7 cellular contexts compared by ENCODE assay signal in genomic region chr7:1029637-1030443, GRCh38. TPM values are rescaled to one million over a fixed set of nuclear protein-coding genes. Genes with fewer than 3 reads are reported as not detected.
DNase-seq lines count a peak whose midpoint lies in the region; ATAC-seq, FAIRE-seq and TF ChIP-seq lines count a peak whose summit lies in the region.

No MANE protein-coding gene starts in this region.

- DNase-seq in H1 (ENCODE audit: low read depth in 1 of 2, low spot score in 2 of 2) (no peak), gastrocnemius medialis (no peak), HK-2 (ENCODE audit: unreplicated experiment) (no peak), NCI-H82 treated with DMSO at 0.1 percent for 48 hours (lab: John Stamatoyannopoulos, UW; ENCODE audit: unreplicated experiment) (no peak), GM13976 (ENCODE audit: low spot score) (no peak)

- H2BK20ac ChIP-seq in H1 (ENCODE audit: low read length): no peak overlapping the region

- H3K9me3 ChIP-seq in DOHH2 (ENCODE audit: control insufficient read depth, insufficient read depth, low read length) (no peaks in the 10 kb centered on the region), OCI-LY1 (ENCODE audit: low read length) (no peaks in the 10 kb centered on the region), H1 (ENCODE audit: insufficient read depth in 2 of 2, low read depth in 1 of 2, low read length in 1 of 2) (0 out of 4 replicates have a peak, but pooled peaks cover 0 to under 1% of the 10 kb centered on the region in 2 experiments), gastrocnemius medialis (no peaks in the 10 kb centered on the region)

- H3K79me2 ChIP-seq in DOHH2 (ENCODE audit: control insufficient read depth, low read length): peaks cover 54% of the 10 kb centered on the region
- H3K79me2 ChIP-seq in OCI-LY1 (ENCODE audit: insufficient read depth, low read length): no peaks in the 10 kb centered on the region
- H3K79me2 ChIP-seq in H1 (ENCODE audit: control insufficient read depth in 1 of 2, insufficient read depth in 2 of 2, low read length in 2 of 2): no peaks in the 10 kb centered on the region; a peak in 2 of 4 replicates

- no peak overlapping the region for H3K14ac ChIP-seq in H1 (ENCODE audit: insufficient read length)

- WGBS in H1 (ENCODE audit: extremely low coverage in 1 of 2, insufficient coverage in 1 of 2, insufficient read length in 1 of 2, insufficient replicate concordance in 2 of 2, low coverage in 1 of 2, low lambda C conversion rate in 2 of 2, missing lambda C conversion rate in 1 of 2), 2 experiments: 95% methylated on average over 33 of the region's 33 CpGs; no CpG with 5 or more reads in 1 of the 2 experiments

- H3K4me2 ChIP-seq in DOHH2 (ENCODE audit: low read length) (peak overlapping the region; percentile 89), OCI-LY1 (ENCODE audit: low read length) (no peak overlapping the region; the same call in 1 of the 2 replicates), H1 (ENCODE audit: insufficient read depth in 1 of 2, low read depth in 2 of 2, low read length in 2 of 2) (no peak overlapping the region)

- H3K9ac ChIP-seq in OCI-LY1 (ENCODE audit: low read length) (no peak overlapping the region; the same call in 1 of the 2 replicates), H1 (replicated peaks in 1 of 4; ENCODE audit: extremely low read depth in 1 of 4, low read depth in 3 of 4, low read length in 3 of 4) (no peak overlapping the region)

- H4K20me1 ChIP-seq in DOHH2 (ENCODE audit: control insufficient read depth, insufficient read depth, low read depth, low read length) (no peaks in the 10 kb centered on the region), OCI-LY1 (ENCODE audit: insufficient read depth, low read length) (no peaks in the 10 kb centered on the region), H1 (replicated peaks in 1 of 2; ENCODE audit: control insufficient read depth in 1 of 2, insufficient read depth in 2 of 2, low read length in 2 of 2) (peaks cover 6 to 16% of the 10 kb centered on the region in 2 experiments)

- H2BK12ac ChIP-seq in H1 (ENCODE audit: low read depth, low read length): 0 out of 2 replicates have a peak overlapping the region, but pooled peaks have one; percentile 50

- H3K27ac ChIP-seq in DOHH2 (ENCODE audit: low read depth, low read length): peak overlapping the region; percentile 98
- no peak overlapping the region for H3K27ac ChIP-seq in OCI-LY1 (ENCODE audit: low read depth, low read length, poor library complexity, severe bottlenecking)
- H3K27ac ChIP-seq in H1 (ENCODE audit: low read depth, low read length): no peak overlapping the region
- peak overlapping the region; percentile 93 to 98 (median 97) for H3K27ac ChIP-seq in gastrocnemius medialis

- no peak overlapping the region for H4K91ac ChIP-seq in H1 (replicated peaks; ENCODE audit: insufficient read length, low read length)

- peaks cover 5% of the 10 kb centered on the region for H3K79me1 ChIP-seq in H1 (ENCODE audit: low read depth, low read length)

- H3F3A ChIP-seq in DOHH2 (ENCODE audit: control insufficient read depth, insufficient read depth): peaks cover 34% of the 10 kb centered on the region
- H3F3A ChIP-seq in OCI-LY1 (ENCODE audit: insufficient read depth, low read length): no peaks in the 10 kb centered on the region

- H2BK5ac ChIP-seq in H1 (ENCODE audit: low read depth, low read length): peak overlapping the region; percentile 60

- TF ChIP-seq EP300 in H1 (IDR thresholded peaks at IDR 0.05; ENCODE audit: borderline replicate concordance in 1 of 2, low read depth in 2 of 2, low read length in 2 of 2): no peak

- no peak for ATAC-seq in gastrocnemius medialis

- in situ Hi-C loops in gastrocnemius medialis (cut with MboI; ENCODE audit: low sequenced_read_pairs in 4 of 4): no loop called here
- in situ Hi-C loops in GM13976 (cut with MboI; ENCODE audit: low sequenced_read_pairs, unreplicated experiment): no loop called here

- no peaks in the 10 kb centered on the region for H3K9me2 ChIP-seq in DOHH2 (replicated peaks; ENCODE audit: control insufficient read depth, low read length)
- no peaks in the 10 kb centered on the region for H3K9me2 ChIP-seq in OCI-LY1 (ENCODE audit: low read depth, low read length)

- peaks cover 12% of the 10 kb centered on the region; the same call in 1 of the 2 replicates for H3K23me2 ChIP-seq in H1 (ENCODE audit: low read depth, low read length)

- no peak overlapping the region for H4K5ac ChIP-seq in H1 (ENCODE audit: insufficient read length, low read depth, low read length)

- no peak overlapping the region for H2BK15ac ChIP-seq in H1 (ENCODE audit: low read length)

- H3K27me3 ChIP-seq in DOHH2 (ENCODE audit: control insufficient read depth, low read length) (no peaks in the 10 kb centered on the region), OCI-LY1 (ENCODE audit: insufficient read depth, low read length) (peaks cover 4% of the 10 kb centered on the region; the same call in 1 of the 2 replicates), H1 (replicated peaks in 1 of 4; ENCODE audit: control insufficient read depth in 3 of 4, extremely low read depth in 1 of 4, insufficient read depth in 3 of 4, low read length in 3 of 4) (no peaks in the 10 kb centered on the region; a peak in 1 of 7 replicates), gastrocnemius medialis (no peaks in the 10 kb centered on the region)

- H3K4ac ChIP-seq in H1 (replicated peaks; ENCODE audit: insufficient read length, low read depth, low read length): no peak overlapping the region

- peaks cover 33% of the 10 kb centered on the region for H3K36me3 ChIP-seq in DOHH2 (ENCODE audit: control insufficient read depth, low read length)
- no peaks in the 10 kb centered on the region for H3K36me3 ChIP-seq in OCI-LY1 (ENCODE audit: insufficient read depth, low read length)
- no peaks in the 10 kb centered on the region; a peak in 1 of 8 replicates for H3K36me3 ChIP-seq in H1 (ENCODE audit: control insufficient read depth in 2 of 4, insufficient read depth in 4 of 4, low read length in 3 of 4)
- no peaks in the 10 kb centered on the region for H3K36me3 ChIP-seq in gastrocnemius medialis

- H3K18ac ChIP-seq in H1 (ENCODE audit: extremely low read depth, low read length): no peak overlapping the region

- no peak overlapping the region for H2BK120ac ChIP-seq in H1 (replicated peaks; ENCODE audit: low read depth, low read length)

- POLR2A ChIA-PET in H1 (lab: Charles Lee; ENCODE audit: partially characterized antibody): interaction anchor here (1.0 to 1.7 kb wide), 2 partner anchors 14 to 37 kb away, joined by 5 to 6 read pairs; no protein-coding TSS in a partner anchor

- TF ChIP-seq POLR2A in H1 (IDR thresholded peaks at IDR 0.05; ENCODE audit: control extremely low read depth in 1 of 2, low read depth in 2 of 2, low read length in 2 of 2) (no peak), gastrocnemius medialis (IDR thresholded peaks at IDR 0.05) (no peak)

- intact Hi-C loops in gastrocnemius medialis (cut with DNase I; ENCODE audit: low total_unique reads): loop anchor here (5.0 kb wide), 2 partner anchors 132 to 153 kb away; partner anchors contain the start of genes GET4 and ZFAND2A

- TF ChIP-seq CTCF in DOHH2 (IDR thresholded peaks at IDR 0.05; ENCODE audit: low read depth, low read length, poor library complexity, severe bottlenecking): no peak
- no peak for TF ChIP-seq CTCF in OCI-LY1 (IDR thresholded peaks at IDR 0.05; ENCODE audit: low read length)
- no peak for TF ChIP-seq CTCF in H1 (IDR thresholded peaks at IDR 0.05; ENCODE audit: control extremely low read depth in 1 of 3, insufficient read depth in 1 of 3, low read depth in 1 of 3, low read length in 3 of 3)
- no peak for TF ChIP-seq CTCF in gastrocnemius medialis (IDR thresholded peaks at IDR 0.05 in 4 of 5, conservative IDR thresholded peaks at IDR 0.05 in 1 of 5)
- TF ChIP-seq CTCF in GM13976 (IDR thresholded peaks at IDR 0.05; ENCODE audit: borderline replicate concordance, control extremely low read depth, extremely low read depth, insufficient read depth, missing control alignments): no peak

- no peak overlapping the region for H3K56ac ChIP-seq in H1 (replicated peaks; ENCODE audit: insufficient read length, low read depth, low read length)

- FAIRE-seq in H1 (lab: Jason Lieb, UNC): no peak

- no peak overlapping the region for H3K23ac ChIP-seq in H1 (ENCODE audit: insufficient read length)

- H3K4me3 ChIP-seq in DOHH2 (ENCODE audit: low read length) (peak overlapping the region; percentile 91), OCI-LY1 (ENCODE audit: low read depth, low read length, poor library complexity, severe bottlenecking) (peak overlapping the region; percentile 66), H1 (ENCODE audit: extremely low read depth in 1 of 4, insufficient read depth in 2 of 4, low read depth in 3 of 4, low read length in 4 of 4) (no peak overlapping the region), gastrocnemius medialis (no peak overlapping the region)

- H3K4me1 ChIP-seq in DOHH2 (ENCODE audit: control insufficient read depth, low read length): peaks cover 55% of the 10 kb centered on the region
- H3K4me1 ChIP-seq in OCI-LY1 (ENCODE audit: insufficient read depth, low read length, severe bottlenecking): peaks cover 48% of the 10 kb centered on the region
- H3K4me1 ChIP-seq in H1 (replicated peaks in 1 of 4; ENCODE audit: control insufficient read depth in 3 of 4, insufficient read depth in 4 of 4, low read length in 3 of 4): peaks cover 0 to 9% (median 3%) of the 10 kb centered on the region in 4 experiments; a peak in 5 of 7 replicates
- peaks cover 13 to 18% of the 10 kb centered on the region in 2 donors for H3K4me1 ChIP-seq in gastrocnemius medialis

- CTCF ChIA-PET in H1 (lab: Charles Lee; ENCODE audit: partially characterized antibody): interaction anchor here (0.8 to 1.4 kb wide), 4 partner anchors 15 to 153 kb away, joined by 3 to 4 read pairs (median 3); no protein-coding TSS in a partner anchor

- no peak for TF ChIP-seq RAD21 in H1 (IDR thresholded peaks at IDR 0.05 in 1 of 2, conservative IDR thresholded peaks at IDR 0.05 in 1 of 2; ENCODE audit: low read depth in 2 of 2, low read length in 2 of 2)

- H2AFZ ChIP-seq in OCI-LY1 (ENCODE audit: low read length) (no peak overlapping the region), H1 (ENCODE audit: low read length) (no peak overlapping the region)

- H4K8ac ChIP-seq in H1 (ENCODE audit: extremely low read depth, insufficient read depth, low read length): peak overlapping the region; percentile 25; the same call in 1 of the 2 replicates

- no peak overlapping the region for H2AK5ac ChIP-seq in H1 (ENCODE audit: low read depth, low read length)

RNA-seq across cellular contexts. Expression of gene GPR146, which starts 14.5 kb away (rescaled TPM):
- 0.54 and 1.8 TPM in 2 replicates for total RNA-seq in H1 (2021; fragmentation: NEBNext Ultra II Directional; extraction: Animal tissue kit (Norgen Biotek cat#: 25700))
- polyA plus RNA-seq in H1 (2011; rRNA removed): 2.7 and 3.9 TPM in 2 replicates
- 2.5 TPM for polyA plus RNA-seq in H1 (2011; cell fraction: cytosol; rRNA removed)
- polyA plus RNA-seq in H1 (2011; cell fraction: nucleus; rRNA removed): 3.3 TPM
- 0.62 to 1.8 TPM (median 1.3 TPM) in 4 replicates for polyA plus RNA-seq in H1 (2012, experiment 1 of 2)
- 2.0 TPM for polyA plus RNA-seq in H1 (2012, experiment 2 of 2)
- 1.1 TPM for polyA plus RNA-seq in H1 (2013, experiment 1 of 2)
- 0.79 TPM for polyA plus RNA-seq in H1 (2013, experiment 2 of 2)
- polyA minus RNA-seq in H1 (2011; rRNA and poly(A)+ RNA removed): 2.9 and 4.5 TPM in 2 replicates
- polyA minus RNA-seq in H1 (2011; cell fraction: cytosol; rRNA and poly(A)+ RNA removed): 0.81 TPM
- 3.9 TPM for polyA minus RNA-seq in H1 (2011; cell fraction: nucleus; rRNA and poly(A)+ RNA removed)
- 10 to 100 TPM; 23.3 to 43.8 (median 29.5) TPM for total RNA-seq in gastrocnemius medialis

RNA-seq across cellular contexts. Expression of gene CYP2W1, which starts 46.9 kb away (rescaled TPM):
- not detected in 2 replicates for total RNA-seq in H1 (2021; fragmentation: NEBNext Ultra II Directional; extraction: Animal tissue kit (Norgen Biotek cat#: 25700))
- polyA plus RNA-seq in H1 (2011; rRNA removed): 0.05 TPM in 1 of 2 replicates, not detected in the other
- 0.04 TPM for polyA plus RNA-seq in H1 (2011; cell fraction: cytosol; rRNA removed)
- 0.16 TPM for polyA plus RNA-seq in H1 (2011; cell fraction: nucleus; rRNA removed)
- polyA plus RNA-seq in H1 (2012, experiment 1 of 2): 0.08 to 0.14 TPM (median 0.13 TPM) in 3 of 4 replicates, not detected in the other
- not detected for polyA plus RNA-seq in H1 (2012, experiment 2 of 2)
- polyA plus RNA-seq in H1 (2013, experiment 1 of 2): not detected
- 0.04 TPM for polyA plus RNA-seq in H1 (2013, experiment 2 of 2)
- not detected in 2 replicates for polyA minus RNA-seq in H1 (2011; rRNA and poly(A)+ RNA removed)
- not detected for polyA minus RNA-seq in H1 (2011; cell fraction: cytosol; rRNA and poly(A)+ RNA removed)
- not detected for polyA minus RNA-seq in H1 (2011; cell fraction: nucleus; rRNA and poly(A)+ RNA removed)
- total RNA-seq in gastrocnemius medialis: not detected

RNA-seq across cellular contexts. Expression of gene COX19, which starts 54.5 kb away (rescaled TPM):
- 7.9 and 9.0 TPM in 2 replicates for total RNA-seq in H1 (2021; fragmentation: NEBNext Ultra II Directional; extraction: Animal tissue kit (Norgen Biotek cat#: 25700))
- polyA plus RNA-seq in H1 (2011; rRNA removed): 3.9 and 5.8 TPM in 2 replicates
- 5.7 TPM for polyA plus RNA-seq in H1 (2011; cell fraction: cytosol; rRNA removed)
- 8.0 TPM for polyA plus RNA-seq in H1 (2011; cell fraction: nucleus; rRNA removed)
- polyA plus RNA-seq in H1 (2012, experiment 1 of 2): 5.4 to 7.9 TPM (median 6.1 TPM) in 4 replicates
- 3.6 TPM for polyA plus RNA-seq in H1 (2012, experiment 2 of 2)
- 7.3 TPM for polyA plus RNA-seq in H1 (2013, experiment 1 of 2)
- 7.1 TPM for polyA plus RNA-seq in H1 (2013, experiment 2 of 2)
- polyA minus RNA-seq in H1 (2011; rRNA and poly(A)+ RNA removed): 4.2 and 7.6 TPM in 2 replicates
- polyA minus RNA-seq in H1 (2011; cell fraction: cytosol; rRNA and poly(A)+ RNA removed): 3.3 TPM
- 13.6 TPM for polyA minus RNA-seq in H1 (2011; cell fraction: nucleus; rRNA and poly(A)+ RNA removed)
- total RNA-seq in gastrocnemius medialis: 1 to 10 TPM; 4.7 to 6.5 (median 5.2) TPM

RNA-seq across cellular contexts. Expression of gene GPER1, which starts 58.1 kb away (rescaled TPM):
- total RNA-seq in H1 (2021; fragmentation: NEBNext Ultra II Directional; extraction: Animal tissue kit (Norgen Biotek cat#: 25700)): 0.24 and 0.52 TPM in 2 replicates
- 0.47 and 0.78 TPM in 2 replicates for polyA plus RNA-seq in H1 (2011; rRNA removed)
- polyA plus RNA-seq in H1 (2011; cell fraction: cytosol; rRNA removed): 0.56 TPM
- polyA plus RNA-seq in H1 (2011; cell fraction: nucleus; rRNA removed): 1.00 TPM
- polyA plus RNA-seq in H1 (2012, experiment 1 of 2): 0.36 to 0.68 TPM (median 0.62 TPM) in 4 replicates
- polyA plus RNA-seq in H1 (2012, experiment 2 of 2): 0.17 TPM
- 0.20 TPM for polyA plus RNA-seq in H1 (2013, experiment 1 of 2)
- 0.20 TPM for polyA plus RNA-seq in H1 (2013, experiment 2 of 2)
- polyA minus RNA-seq in H1 (2011; rRNA and poly(A)+ RNA removed): 0.16 and 0.27 TPM in 2 replicates
- not detected for polyA minus RNA-seq in H1 (2011; cell fraction: cytosol; rRNA and poly(A)+ RNA removed)
- 0.70 TPM for polyA minus RNA-seq in H1 (2011; cell fraction: nucleus; rRNA and poly(A)+ RNA removed)
- 1 to 10 TPM in 3 of 4 donors, under 1 TPM in 1; 0.92 to 3.2 (median 2.1) TPM for total RNA-seq in gastrocnemius medialis

Comparison
In these comparisons a context has a peak if more than half of its experiments do, and no peak if none do; other contexts are left out.
1. H3K27ac ChIP-seq: peak in DOHH2 (single experiment) and gastrocnemius medialis (4 of 4); none in OCI-LY1 (single experiment) and H1 (single experiment).
2. H3K4me3 ChIP-seq: peak in DOHH2 (single experiment) and OCI-LY1 (single experiment); none in H1 (0 of 4) and gastrocnemius medialis (0 of 4).